8 cellular contexts compared by ENCODE assay signal in genomic region chr20:41618807-41619294, GRCh38. TPM values are rescaled to one million over a fixed set of nuclear protein-coding genes. Genes with fewer than 3 reads are reported as not detected.
DNase-seq lines count a peak whose midpoint lies in the region; ATAC-seq and TF ChIP-seq lines count a peak whose summit lies in the region.

No MANE protein-coding gene starts in this region.

- TF ChIP-seq CTCF in AG09309 (IDR thresholded peaks at IDR 0.05; ENCODE audit: control insufficient read depth, insufficient read depth, low read depth, low read length, missing control alignments) (no peak), SU-DHL-6 (IDR thresholded peaks at IDR 0.05; ENCODE audit: insufficient read depth, low read length, poor library complexity, severe bottlenecking) (no peak), foreskin fibroblast (IDR thresholded peaks at IDR 0.05; ENCODE audit: low read depth, low read length) (no peak)

- no peaks in the 10 kb centered on the region for H3K9me3 ChIP-seq in SU-DHL-6 (ENCODE audit: insufficient read depth, low read length)

- H2AFZ ChIP-seq in SU-DHL-6 (ENCODE audit: low read depth, low read length, severe bottlenecking) = peak overlapping the region; percentile 93

- no peaks in the 10 kb centered on the region for H3K9me2 ChIP-seq in SU-DHL-6 (replicated peaks; ENCODE audit: insufficient read depth, low read length)

- H3K79me2 ChIP-seq in SU-DHL-6 (ENCODE audit: insufficient read depth, low read length) = peaks cover 35% of the 10 kb centered on the region

- ATAC-seq in GM18909 (IDR thresholded peaks at IDR 0.05; ENCODE audit: poor library complexity, unreplicated experiment) (no peak), GM21515 (IDR thresholded peaks at IDR 0.05; ENCODE audit: unreplicated experiment) (no peak)

- H3F3A ChIP-seq in SU-DHL-6 (ENCODE audit: insufficient read depth) = 0 out of 2 replicates have a peak, but pooled peaks cover 6% of the 10 kb centered on the region

- H3K4me3 ChIP-seq in AG09309 (ENCODE audit: control insufficient read depth, low read depth, low read length) (peak overlapping the region; percentile 87), H7 (ENCODE audit: insufficient read depth, low read depth, low read length) (peak overlapping the region; percentile 81), SU-DHL-6 (ENCODE audit: insufficient read depth, low read length, poor library complexity, severe bottlenecking) (peak overlapping the region; percentile 52), foreskin fibroblast (ENCODE audit: low read depth in 1 of 2, low read length in 2 of 2) (peak overlapping the region; percentile 62 to 64)

- no peak for DNase-seq in AG09309 (ENCODE audit: low read depth)
- no peak for DNase-seq in H7
- peak in 1 of 2 donors; percentile 43 for DNase-seq in foreskin fibroblast
- peak; percentile 25 for DNase-seq in pons (ENCODE audit: low spot score)
- no peak for DNase-seq in central memory CD4-positive, alpha-beta T cell

- peak overlapping the region; percentile 57 for H3K4me2 ChIP-seq in SU-DHL-6 (ENCODE audit: low read depth, low read length, poor library complexity, severe bottlenecking)

- H3K27ac ChIP-seq in SU-DHL-6 (ENCODE audit: low read depth, low read length) = no peak overlapping the region

- H3K27me3 ChIP-seq in H7 (ENCODE audit: control insufficient read depth, insufficient read depth, low read length) (no peaks in the 10 kb centered on the region; the same call in 1 of the 2 replicates), SU-DHL-6 (ENCODE audit: low read length) (no peaks in the 10 kb centered on the region)

- H3K9ac ChIP-seq in SU-DHL-6 (ENCODE audit: low read length) = peak overlapping the region; percentile 52

- H3K36me3 ChIP-seq in H7 (replicated peaks; ENCODE audit: control insufficient read depth, insufficient read depth, low read length) (no peaks in the 10 kb centered on the region), SU-DHL-6 (ENCODE audit: low read length) (no peaks in the 10 kb centered on the region)

- peaks cover 24% of the 10 kb centered on the region; the same call in 1 of the 2 replicates for H4K20me1 ChIP-seq in SU-DHL-6 (ENCODE audit: low read depth, low read length)

RNA-seq across cellular contexts. Expression of gene CHD6, which starts 0.7 kb away (rescaled TPM):
- total RNA-seq in H7 (2014; rRNA removed; shearing (Covaris generic)) = 19.7 and 30.2 TPM in 2 replicates
